15 cellular contexts compared by ENCODE assay signal in the genomic region with DNA sequence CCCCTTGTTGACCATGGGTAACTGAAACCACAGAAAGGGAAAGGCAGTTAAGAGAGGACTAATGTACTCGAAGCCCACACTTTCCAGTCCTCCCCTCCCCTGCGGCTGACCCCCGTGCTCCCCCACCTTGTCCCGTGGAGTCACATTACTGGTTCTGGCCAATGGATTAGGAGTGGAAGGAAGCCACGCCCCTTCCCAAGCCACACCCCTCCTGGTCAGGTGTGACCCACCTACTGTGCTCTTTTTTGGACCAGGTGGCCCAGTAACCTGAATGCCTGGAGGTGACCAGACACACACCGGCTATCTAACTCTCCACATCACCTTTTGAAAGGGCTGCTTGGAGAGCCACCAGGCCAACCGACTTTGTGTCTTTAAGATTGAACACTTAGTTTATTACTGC.
DNase-seq lines count a peak whose midpoint lies in the region; ATAC-seq and TF ChIP-seq lines count a peak whose summit lies in the region.
"Had no signal": no experiment of that assay in that cellular context is flagged by ENCODE, and none has a peak within 500 bp of the region (broad histone marks: within the 10 kb centered on the region; RNA-seq: fewer than 3 reads in every experiment).

No MANE protein-coding gene starts in this region.

- WGBS in endodermal cell (ENCODE audit: insufficient coverage in 1 of 2, insufficient read length in 1 of 2), 2 experiments = 92% methylated on average over 7 of the region's 7 CpGs; no CpG with 5 or more reads in 1 of the 2 experiments
- 70 to 74% methylated on average over 7 of the region's 7 CpGs for WGBS in testis, 2 donors

- peaks cover 26% of the 10 kb centered on the region for H3K9me3 Mint-ChIP-seq in endodermal cell

- TF ChIP-seq RAD21 in Ishikawa (IDR thresholded peaks at IDR 0.05; ENCODE audit: low read depth) = no peak

- no peak overlapping the region for H3K27ac Mint-ChIP-seq in endodermal cell
- H3K27ac Mint-ChIP-seq: CD14-positive monocyte; CD4-positive, alpha-beta memory T cell had no signal

- TF ChIP-seq EP300 in Ishikawa (IDR thresholded peaks at IDR 0.05; ENCODE audit: borderline replicate concordance) = no peak

- H3K9me3 ChIP-seq in endodermal cell (ENCODE audit: control insufficient read depth, low read length) = peaks cover 18% of the 10 kb centered on the region
- H3K9me3 ChIP-seq in testis = no peaks in the 10 kb centered on the region

- no peak for ATAC-seq in GM19023 (IDR thresholded peaks at IDR 0.05; ENCODE audit: unreplicated experiment)
- ATAC-seq: HepG2 had no signal

- DNase-seq in H7 (peak; percentile 85), endodermal cell (peak; percentile 57), testis (peak; percentile 18), SW480 (ENCODE audit: low spot score) (no peak)
- no peak for DNase-seq in activated naive CD4-positive, alpha-beta T cell treated with Interleukin-2 at 50 U/mL for 16 hours
- DNase-seq: 8988T; CD4-positive, alpha-beta memory T cell; DMS153; DMS79; GDM1 had no signal

- no peak overlapping the region for H3K4me3 Mint-ChIP-seq in endodermal cell
- H3K4me3 Mint-ChIP-seq: CD14-positive monocyte; CD4-positive, alpha-beta memory T cell had no signal

- peaks cover 9% of the 10 kb centered on the region for H3K27me3 Mint-ChIP-seq in endodermal cell (ENCODE audit: insufficient read depth)

- TF ChIP-seq POLR2A in testis (IDR thresholded peaks at IDR 0.05) = no peak

- TF ChIP-seq CTCF in endodermal cell (conservative IDR thresholded peaks at IDR 0.05) (no peak), testis (IDR thresholded peaks at IDR 0.05) (no peak)

- no peak overlapping the region for H3K9ac ChIP-seq in endodermal cell (ENCODE audit: extremely low read depth, low read length, poor library complexity, severe bottlenecking)
- H3K9ac ChIP-seq: BLaER1 had no signal

- H3K27me3 ChIP-seq in H7 (ENCODE audit: control insufficient read depth, insufficient read depth, low read length) (no peaks in the 10 kb centered on the region; the same call in 1 of the 2 replicates), endodermal cell (ENCODE audit: control insufficient read depth, insufficient read depth, low read length, poor library complexity, severe bottlenecking) (no peaks in the 10 kb centered on the region), testis (no peaks in the 10 kb centered on the region)

- H3K4me1 ChIP-seq in endodermal cell (ENCODE audit: control insufficient read depth, insufficient read depth, low read length) = peaks cover 3% of the 10 kb centered on the region
- H3K4me1 ChIP-seq in testis = no peaks in the 10 kb centered on the region

- H3K4me3 ChIP-seq in H7 (ENCODE audit: insufficient read depth, low read depth, low read length) (no peak overlapping the region), endodermal cell (ENCODE audit: low read length) (no peak overlapping the region), testis (no peak overlapping the region)
- H3K4me3 ChIP-seq: BLaER1 had no signal

- peaks cover 6% of the 10 kb centered on the region for H3K4me1 Mint-ChIP-seq in endodermal cell
- H3K4me1 Mint-ChIP-seq: CD14-positive monocyte; CD4-positive, alpha-beta memory T cell had no signal

- H3K27ac ChIP-seq in endodermal cell (ENCODE audit: low read depth, low read length) (no peak overlapping the region), testis (no peak overlapping the region)
- H3K27ac ChIP-seq: BLaER1 had no signal

- intact Hi-C loops in testis (cut with DNase I; ENCODE audit: low total_unique reads) = no loop called here

- H3K36me3 ChIP-seq in H7 (replicated peaks; ENCODE audit: control insufficient read depth, insufficient read depth, low read length) (no peaks in the 10 kb centered on the region), endodermal cell (ENCODE audit: control insufficient read depth, insufficient read depth, low read length) (no peaks in the 10 kb centered on the region), testis (ENCODE audit: low read depth, missing control alignments) (no peaks in the 10 kb centered on the region)
- H3K36me3 ChIP-seq: BLaER1 had no signal

- no peaks in the 10 kb centered on the region for H3K36me3 Mint-ChIP-seq in endodermal cell (ENCODE audit: low read depth)
- H3K36me3 Mint-ChIP-seq: CD14-positive monocyte had no signal

TF ChIP-seq in Ishikawa, 13 proteins besides CTCF, POLR2A, EP300 and RAD21:
- no peak for TF ChIP-seq CEBPB (IDR thresholded peaks at IDR 0.05)
- TF ChIP-seq CREB1 (IDR thresholded peaks at IDR 0.05; ENCODE audit: low read depth) = no peak
- TF ChIP-seq, protein P1, sequence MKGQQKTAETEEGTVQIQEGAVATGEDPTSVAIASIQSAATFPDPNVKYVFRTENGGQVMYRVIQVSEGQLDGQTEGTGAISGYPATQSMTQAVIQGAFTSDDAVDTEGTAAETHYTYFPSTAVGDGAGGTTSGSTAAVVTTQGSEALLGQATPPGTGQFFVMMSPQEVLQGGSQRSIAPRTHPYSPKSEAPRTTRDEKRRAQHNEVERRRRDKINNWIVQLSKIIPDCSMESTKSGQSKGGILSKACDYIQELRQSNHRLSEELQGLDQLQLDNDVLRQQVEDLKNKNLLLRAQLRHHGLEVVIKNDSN (IDR thresholded peaks at IDR 0.05) = peak; percentile 64
- TF ChIP-seq ZBTB7A (IDR thresholded peaks at IDR 0.05; ENCODE audit: low read depth) = no peak
- TF ChIP-seq TEAD4 (IDR thresholded peaks at IDR 0.05) = no peak
TF ChIP-seq in Ishikawa: peak in this region for 1.

Comparison
In these comparisons a context has a peak if more than half of its experiments do, and no peak if none do; other contexts are left out.
1. DNase-seq: peak in H7 (single experiment), endodermal cell (single experiment) and testis (single experiment); none in SW480 (single experiment) and activated naive CD4-positive, alpha-beta T cell treated with Interleukin-2 at 50 U/mL for 16 hours (single experiment).